ENCODE assay signal across 1 cellular context in genomic region chr9:132669636-132670358, GRCh38.
TF ChIP-seq lines count a peak whose summit lies in the region.

Gene DDX31 (minus strand): TSS chr9:132669983. CDS start chr9:132669934, 49 bp downstream.

TF ChIP-seq in HepG2, 621 proteins besides CTCF, POLR2A, EP300 and RAD21 (continued from another document and continues in another):
- TF ChIP-seq ZHX2 (IDR thresholded peaks at IDR 0.05; ENCODE audit: low read depth) (peak; percentile 28; the same call in 1 of the 2 replicates), ZHX2 (CRISPR knock-in tag; IDR thresholded peaks at IDR 0.05; ENCODE audit: borderline replicate concordance) (no peak), SRSF4 (IDR thresholded peaks at IDR 0.05; ENCODE audit: low read depth, low read length, poor library complexity, severe bottlenecking) (no peak), GRHL1 (CRISPR knock-in tag; conservative IDR thresholded peaks at IDR 0.05) (no peak), PHF8 (CRISPR knock-in tag; IDR thresholded peaks at IDR 0.05) (peak; percentile 92), ZNF615 (CRISPR knock-in tag; IDR thresholded peaks at IDR 0.05; ENCODE audit: borderline replicate concordance) (peak; percentile 54), GPN1 (CRISPR knock-in tag; IDR thresholded peaks at IDR 0.05; ENCODE audit: borderline replicate concordance) (no peak; the same call in 1 of the 2 replicates), USF2 (IDR thresholded peaks at IDR 0.05; ENCODE audit: low read depth, low read length) (peak; percentile 46), USF2 (CRISPR knock-in tag; IDR thresholded peaks at IDR 0.05; ENCODE audit: borderline replicate concordance) (peak; percentile 87), SP4 (CRISPR knock-in tag; IDR thresholded peaks at IDR 0.05) (peak; percentile 64), ZNF562 (CRISPR knock-in tag; IDR thresholded peaks at IDR 0.05; ENCODE audit: borderline replicate concordance) (peak; percentile 77; the same call in 1 of the 2 replicates), DZIP1 (CRISPR knock-in tag; IDR thresholded peaks at IDR 0.05) (peak; percentile 98), ZNF407 (CRISPR knock-in tag; IDR thresholded peaks at IDR 0.05; ENCODE audit: not compliant biosample characterization) (peak; percentile 99), GABPB1 (CRISPR knock-in tag; IDR thresholded peaks at IDR 0.05) (peak; percentile 94), ZNF816 (CRISPR knock-in tag; IDR thresholded peaks at IDR 0.05; ENCODE audit: borderline replicate concordance) (peak; percentile 92), SNAI1 (CRISPR knock-in tag; IDR thresholded peaks at IDR 0.05; ENCODE audit: borderline replicate concordance) (peak; percentile 95), HMGXB4 (CRISPR knock-in tag; IDR thresholded peaks at IDR 0.05; ENCODE audit: borderline replicate concordance in 1 of 2, low read depth in 1 of 2) (peak; percentile 79 to 85; a peak in 3 of 4 replicates), ZNF337 (CRISPR knock-in tag; IDR thresholded peaks at IDR 0.05; ENCODE audit: borderline replicate concordance, low read depth) (peak; percentile 95; the same call in 1 of the 2 replicates), ZNF569 (CRISPR knock-in tag; IDR thresholded peaks at IDR 0.05; ENCODE audit: borderline replicate concordance) (no peak), ZMYM3 (CRISPR knock-in tag; IDR thresholded peaks at IDR 0.05) (no peak), ZNF30 (CRISPR knock-in tag; IDR thresholded peaks at IDR 0.05) (peak; percentile 94; the same call in 1 of the 2 replicates)
